In the genomic region with DNA sequence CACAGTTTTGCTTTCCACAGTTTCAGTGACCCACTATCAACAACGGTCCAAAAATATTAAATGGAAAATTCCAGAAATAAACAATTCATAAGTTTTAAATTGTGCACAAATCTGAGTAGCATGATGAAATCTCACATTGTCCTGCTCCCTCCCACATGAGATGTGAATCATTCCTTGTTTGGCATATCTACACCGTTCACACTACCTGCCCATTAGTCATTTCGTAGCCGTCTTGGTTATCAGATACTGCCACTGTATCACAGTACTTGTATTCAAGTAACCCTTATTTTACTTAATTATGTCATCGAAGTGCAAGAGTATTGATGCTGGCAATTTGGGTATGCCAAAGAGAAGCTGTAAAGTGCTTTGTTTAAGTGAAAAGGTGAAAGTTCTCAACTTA, we compare ENCODE assay signal across 22 cellular contexts.
"Had no signal": no experiment of that assay in that cellular context is flagged by ENCODE, and none has a peak within 500 bp of the region (broad histone marks: within the 10 kb centered on the region; RNA-seq: fewer than 3 reads in every experiment).

No MANE protein-coding gene starts in this region.

- H3K27ac ChIP-seq: KMS-11 had no signal

- DNase-seq: activated B cell treated with CpG ODN at 0.5 μM for 24 hours; activated CD4-positive, alpha-beta T cell treated with anti-CD3 and anti-CD28 coated beads for 1 hour; activated CD4-positive, alpha-beta T cell treated with anti-CD3 and anti-CD28 coated beads, Interleukin-2, amount 10 ng/mL, durations not matched to agents 24 days and 14 days; activated CD4-positive, alpha-beta T cell treated with anti-CD3 and anti-CD28 coated beads, Interleukin-2, amount 50 U/mL, for 48 hours; activated CD8-positive, alpha-beta memory T cell treated with anti-CD3 and anti-CD28 coated beads, Interleukin-2, amount 10 ng/mL, durations not matched to agents 7 days and 5 days; activated effector memory CD4-positive, alpha-beta T cell treated with Interleukin-2 at 50 U/mL for 16 hours; activated naive CD4-positive, alpha-beta T cell; activated T-cell treated with anti-CD3 and anti-CD28 coated beads, Interleukin-2, amount 50 U/mL, for 24 hours; aorta; MG63; MV-4-11; NCI-H1092 treated with DMSO at 0.1 percent for 48 hours; NCI-H1417 treated with DMSO at 0.1 percent for 48 hours; NCI-H1694; NCI-H2029; NCI-H446; NCI-H524; SIG-M5; T-cell; T-helper 2 cell; T1000 had no signal

- H3K27me3 ChIP-seq: MG63 had no signal

- H3K4me3 ChIP-seq: MG63 had no signal

- H3K9me3 ChIP-seq: MG63 had no signal

- H3K36me3 ChIP-seq: MG63 had no signal

- H3K4me2 ChIP-seq: KMS-11 had no signal

- ATAC-seq: activated CD8-positive, alpha-beta memory T cell treated with anti-CD3 and anti-CD28 coated beads, Interleukin-2, amount 10 ng/mL, durations not matched to agents 7 days and 5 days; T-cell had no signal
